ENCODE assay signal across 8 cellular contexts in the genomic region with DNA sequence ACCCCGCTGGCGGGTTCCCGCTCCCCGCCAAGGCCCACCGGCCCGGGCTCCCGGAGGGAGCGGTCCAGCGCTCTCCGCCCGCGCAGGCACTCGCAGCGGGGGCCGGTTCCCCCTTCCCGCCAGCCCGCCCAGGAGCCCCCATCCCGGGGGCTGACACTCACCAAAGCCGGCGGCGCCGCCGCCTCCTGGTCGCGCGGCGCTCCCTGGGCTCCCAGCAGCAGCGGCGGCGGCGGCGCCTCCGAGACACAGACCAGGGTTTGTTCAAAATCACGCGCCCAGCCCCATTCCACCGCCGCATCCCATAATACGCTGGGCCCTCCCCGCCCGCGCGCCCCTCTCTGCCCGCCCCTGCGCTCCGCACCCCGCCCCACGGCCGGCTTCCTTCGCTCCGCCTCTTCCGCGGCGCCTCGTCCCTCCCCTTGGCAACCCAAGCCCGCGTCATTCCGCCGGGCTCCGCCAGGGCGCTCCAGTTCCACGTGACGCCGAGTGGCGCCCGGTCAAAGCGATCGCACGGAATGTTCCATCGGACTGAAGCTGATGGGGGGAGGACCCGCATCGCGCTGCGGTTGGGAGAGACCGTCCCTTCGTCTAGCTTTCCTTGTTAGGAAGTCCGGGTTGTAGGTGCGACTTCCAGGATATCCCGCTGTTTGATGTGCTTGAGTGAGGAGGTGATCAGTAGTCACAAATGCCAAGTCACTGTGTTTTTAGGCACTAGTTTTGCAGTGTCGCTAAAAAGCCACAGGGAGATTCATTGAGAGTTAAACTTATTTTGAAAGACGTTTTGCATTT. TPM values are rescaled to one million over a fixed set of nuclear protein-coding genes. Genes with fewer than 3 reads are reported as not detected.
A peak's percentile ranks its signal among the peaks of the same experiment; 100 is the strongest.
DNase-seq lines count a peak whose midpoint lies in the region; ATAC-seq and TF ChIP-seq lines count a peak whose summit lies in the region.

No MANE protein-coding gene starts in this region.

- ATAC-seq in HG03439 (IDR thresholded peaks at IDR 0.05; ENCODE audit: unreplicated experiment) = peak; percentile 84
- ATAC-seq in activated CD4-positive, alpha-beta T cell treated with anti-CD3 and anti-CD28 coated beads for 36 hours = peak; percentile 88

- peak overlapping the region; percentile 93 for H3K27ac Mint-ChIP-seq in activated CD4-positive, alpha-beta T cell treated with anti-CD3 and anti-CD28 coated beads for 36 hours

- peak; percentile 98 for DNase-seq in BE2C
- DNase-seq in NCI-H510A (lab: John Stamatoyannopoulos, UW) = peak; percentile 98
- peak; percentile 99 for DNase-seq in activated CD4-positive, alpha-beta T cell treated with anti-CD3 and anti-CD28 coated beads for 36 hours
- peak; percentile 98 for DNase-seq in colonic mucosa
- DNase-seq in stimulated activated CD4-positive, alpha-beta T cell treated with anti-CD3 and anti-CD28 coated beads, Interleukin-1b, Interleukin-23, amount 100 ng/mL, for 4 hours (ENCODE audit: low read depth in 2 of 2) = peak; percentile 95 to 96

- H3K27me3 Mint-ChIP-seq in activated CD4-positive, alpha-beta T cell treated with anti-CD3 and anti-CD28 coated beads for 36 hours = no peaks in the 10 kb centered on the region

- H3K9me3 Mint-ChIP-seq in activated CD4-positive, alpha-beta T cell treated with anti-CD3 and anti-CD28 coated beads for 36 hours (ENCODE audit: low read depth) = no peaks in the 10 kb centered on the region

- peak overlapping the region; percentile 80 for H3K27ac ChIP-seq in colonic mucosa
- H3K27ac ChIP-seq in layer of hippocampus (ENCODE audit: low read depth, low read length) = peak overlapping the region; percentile 80

- H3K4me3 ChIP-seq in BE2C (ENCODE audit: low read depth, low read length) = peak overlapping the region; percentile 94
- peak overlapping the region; percentile 59 for H3K4me3 ChIP-seq in colonic mucosa

- H3K4me1 ChIP-seq in BE2C (peaks cover 3% of the 10 kb centered on the region; the same call in 1 of the 2 replicates), colonic mucosa (peaks cover 7% of the 10 kb centered on the region)

- H3K9me3 ChIP-seq in BE2C (no peaks in the 10 kb centered on the region), colonic mucosa (no peaks in the 10 kb centered on the region)

- peak; percentile 73 for TF ChIP-seq POLR2A in GM19193 (IDR thresholded peaks at IDR 0.05; ENCODE audit: extremely low read depth, insufficient read depth, insufficient read length)

- H3K9ac ChIP-seq in colonic mucosa (ENCODE audit: low read depth in 2 of 2, low read length in 2 of 2) = peak overlapping the region; percentile 75 to 84

- POLR2A ChIA-PET in activated CD4-positive, alpha-beta T cell treated with anti-CD3 and anti-CD28 coated beads for 36 hours (lab: Charles Lee) = interaction anchor here (0.7 to 1.2 kb wide), 5 partner anchors 14 to 584 kb away, joined by 4 to 18 read pairs (median 5); partner anchors contain the start of gene COPS4

- intact Hi-C loops in activated CD4-positive, alpha-beta T cell treated with anti-CD3 and anti-CD28 coated beads for 36 hours (cut with DNase I, micrococcal nuclease) = loop anchor here (1.0 to 10.0 kb wide), 17 partner anchors 21 to 728 kb away; partner anchors contain the start of genes ENOPH1 (in 2 of the 2), HELQ (in 2 of the 2), HNRNPDL (in 2 of the 2) and ABRAXAS1 (in 1 of the 2)
- intact Hi-C loops in colonic mucosa (cut with DNase I) = loop anchor here (5.0 kb wide), 2 partner anchors 121 to 641 kb away; partner anchors contain the start of genes HNRNPD and SEC31A

- H3K4me1 Mint-ChIP-seq in activated CD4-positive, alpha-beta T cell treated with anti-CD3 and anti-CD28 coated beads for 36 hours = peaks cover 31% of the 10 kb centered on the region

- TF ChIP-seq CTCF in BE2C (IDR thresholded peaks at IDR 0.05; ENCODE audit: low read depth, low read length) (peak; percentile 16; the same call in 1 of the 2 replicates), colonic mucosa (IDR thresholded peaks at IDR 0.05) (peak; percentile 49)

- peak overlapping the region; percentile 99 for H3K4me3 Mint-ChIP-seq in activated CD4-positive, alpha-beta T cell treated with anti-CD3 and anti-CD28 coated beads for 36 hours

- CTCF ChIA-PET in activated CD4-positive, alpha-beta T cell treated with anti-CD3 and anti-CD28 coated beads for 36 hours (lab: Charles Lee) = interaction anchor here (0.6 to 4.2 kb wide), 10 partner anchors 9 to 113 kb away, joined by 3 to 28 read pairs (median 3); partner anchors contain the start of gene COPS4

- H3K36me3 Mint-ChIP-seq in activated CD4-positive, alpha-beta T cell treated with anti-CD3 and anti-CD28 coated beads for 36 hours (ENCODE audit: low read depth) = peaks cover 5% of the 10 kb centered on the region

- H3K27me3 ChIP-seq in BE2C (no peaks in the 10 kb centered on the region), colonic mucosa (no peaks in the 10 kb centered on the region), layer of hippocampus (ENCODE audit: control insufficient read depth, insufficient read depth, low read length) (no peaks in the 10 kb centered on the region)

- H3K36me3 ChIP-seq in BE2C = no peaks in the 10 kb centered on the region
- H3K36me3 ChIP-seq in colonic mucosa = no peaks in the 10 kb centered on the region

RNA-seq across cellular contexts. Expression of gene LIN54, which starts 2.2 kb away (rescaled TPM):
- polyA plus RNA-seq in BE2C (2012; ENCODE audit: insufficient read depth, insufficient read length, low read depth) = 4.9 TPM
- 10 to 100 TPM; 23.5 to 31.7 TPM for total RNA-seq in activated CD4-positive, alpha-beta T cell treated with anti-CD3 and anti-CD28 coated beads for 36 hours
- 10 to 100 TPM; 14.6 to 17.9 TPM for total RNA-seq in colonic mucosa

RNA-seq across cellular contexts. Expression of gene COPS4, which starts 22.2 kb away (rescaled TPM):
- 48.7 TPM for polyA plus RNA-seq in BE2C (2012; ENCODE audit: insufficient read depth, insufficient read length, low read depth)
- total RNA-seq in activated CD4-positive, alpha-beta T cell treated with anti-CD3 and anti-CD28 coated beads for 36 hours = 10 to 100 TPM; 35.7 to 35.9 TPM
- total RNA-seq in colonic mucosa = 10 to 100 TPM; 25.2 to 28.8 TPM

Comparison
In these comparisons a context has a peak if more than half of its experiments do, and no peak if none do; other contexts are left out.
1. Peak in every context shown above with its lines: DNase-seq, ATAC-seq, H3K4me3 ChIP-seq and H3K27ac ChIP-seq.